ENCODE assay signal across 11 cellular contexts in genomic region chr2:128736046-128736688, GRCh38.
DNase-seq lines count a peak whose midpoint lies in the region; ATAC-seq and TF ChIP-seq lines count a peak whose summit lies in the region.
"Had no signal": no experiment of that assay in that cellular context is flagged by ENCODE, and none has a peak within 500 bp of the region (broad histone marks: within the 10 kb centered on the region; RNA-seq: fewer than 3 reads in every experiment).

No MANE protein-coding gene starts in this region.

- 0 out of 2 replicates have a peak, but pooled peaks cover 5% of the 10 kb centered on the region for H3K9me2 ChIP-seq in GM23338 (ENCODE audit: insufficient read depth)

- H3K36me3 ChIP-seq in GM23338 (ENCODE audit: insufficient read depth): no peaks in the 10 kb centered on the region
- H3K36me3 ChIP-seq: spleen had no signal

- H3K4me2 ChIP-seq in GM23338: no peak overlapping the region

- H3K27me3 Mint-ChIP-seq in GM23338 (ENCODE audit: insufficient read depth, low read depth, poor library complexity) (peaks cover 6% of the 10 kb centered on the region), immature natural killer cell (ENCODE audit: low read depth in 3 of 3) (peaks cover 4 to 10% (median 4%) of the 10 kb centered on the region in 3 donors)
- H3K27me3 Mint-ChIP-seq in activated T-helper 17 cell treated with anti-CD3 and anti-CD28 coated beads, Interleukin-2, amount 50 U/mL, for 72 hours: peaks cover 7% of the 10 kb centered on the region
- H3K27me3 Mint-ChIP-seq in stimulated activated memory B cell treated with anti-CD40 and anti-IgM and Interleukin-4, amounts not matched to agents 10 μg/mL and 1 μg/mL and 100 μg/mL, for 72 hours: peaks cover 14% of the 10 kb centered on the region

- H3K27ac Mint-ChIP-seq in GM23338 (no peak overlapping the region), immature natural killer cell (no peak overlapping the region)
- no peak overlapping the region for H3K27ac Mint-ChIP-seq in activated T-helper 17 cell treated with anti-CD3 and anti-CD28 coated beads, Interleukin-2, amount 50 U/mL, for 72 hours
- peak overlapping the region; percentile 66 for H3K27ac Mint-ChIP-seq in stimulated activated memory B cell treated with anti-CD40 and anti-IgM and Interleukin-4, amounts not matched to agents 10 μg/mL and 1 μg/mL and 100 μg/mL, for 72 hours
- H3K27ac Mint-ChIP-seq: activated naive CD8-positive, alpha-beta T cell; effector memory CD8-positive, alpha-beta T cell had no signal

- no peaks in the 10 kb centered on the region for H3K79me2 ChIP-seq in GM23338 (replicated peaks; ENCODE audit: insufficient read depth)

- H3K27ac ChIP-seq in GM23338 (ENCODE audit: low read depth): no peak overlapping the region

- H3K36me3 Mint-ChIP-seq in GM23338 (ENCODE audit: low read depth): no peaks in the 10 kb centered on the region; the same call in 2 of the 3 replicates
- no peaks in the 10 kb centered on the region for H3K36me3 Mint-ChIP-seq in activated T-helper 17 cell treated with anti-CD3 and anti-CD28 coated beads, Interleukin-2, amount 50 U/mL, for 72 hours (ENCODE audit: low read depth)
- H3K36me3 Mint-ChIP-seq in immature natural killer cell: no peaks in the 10 kb centered on the region
- H3K36me3 Mint-ChIP-seq in stimulated activated memory B cell treated with anti-CD40 and anti-IgM and Interleukin-4, amounts not matched to agents 10 μg/mL and 1 μg/mL and 100 μg/mL, for 72 hours: no peaks in the 10 kb centered on the region
- H3K36me3 Mint-ChIP-seq: activated naive CD8-positive, alpha-beta T cell had no signal

- POLR2A ChIA-PET in GM10248 (lab: Yijun Ruan, JAX): no interaction called here

- no peak for TF ChIP-seq CTCF in GM23338 (conservative IDR thresholded peaks at IDR 0.05; ENCODE audit: low read depth in 2 of 2)
- TF ChIP-seq CTCF in GM10248 (IDR thresholded peaks at IDR 0.05; ENCODE audit: control extremely low read depth, extremely low read depth, low read depth, missing control alignments): no peak

- peaks cover 4% of the 10 kb centered on the region; the same call in 1 of the 3 replicates for H3K4me1 Mint-ChIP-seq in GM23338
- H3K4me1 Mint-ChIP-seq in activated T-helper 17 cell treated with anti-CD3 and anti-CD28 coated beads, Interleukin-2, amount 50 U/mL, for 72 hours: no peaks in the 10 kb centered on the region
- H3K4me1 Mint-ChIP-seq in immature natural killer cell: peaks cover 11 to 12% of the 10 kb centered on the region in 2 donors
- H3K4me1 Mint-ChIP-seq in stimulated activated memory B cell treated with anti-CD40 and anti-IgM and Interleukin-4, amounts not matched to agents 10 μg/mL and 1 μg/mL and 100 μg/mL, for 72 hours: peaks cover 21% of the 10 kb centered on the region

- H4K20me1 ChIP-seq in GM23338 (replicated peaks; ENCODE audit: insufficient read depth): no peaks in the 10 kb centered on the region

- H3F3A ChIP-seq in GM23338 (replicated peaks; ENCODE audit: low read depth): no peaks in the 10 kb centered on the region

- DNase-seq in GM23338 (ENCODE audit: low spot score) (no peak), immature natural killer cell (no peak), NOMO-1 treated with DMSO at 0.1 percent for 48 hours (lab: John Stamatoyannopoulos, UW; ENCODE audit: unreplicated experiment) (no peak), NCI-H1048 (lab: John Stamatoyannopoulos, UW) (no peak), HuH-7.5 (ENCODE audit: low spot score) (no peak), GM10248 (ENCODE audit: extremely low spot score) (no peak)

- H3K9me3 Mint-ChIP-seq in GM23338 (no peaks in the 10 kb centered on the region; the same call in 2 of the 3 replicates), immature natural killer cell (no peaks in the 10 kb centered on the region)
- H3K9me3 Mint-ChIP-seq in activated T-helper 17 cell treated with anti-CD3 and anti-CD28 coated beads, Interleukin-2, amount 50 U/mL, for 72 hours: no peaks in the 10 kb centered on the region
- no peaks in the 10 kb centered on the region for H3K9me3 Mint-ChIP-seq in stimulated activated memory B cell treated with anti-CD40 and anti-IgM and Interleukin-4, amounts not matched to agents 10 μg/mL and 1 μg/mL and 100 μg/mL, for 72 hours
- H3K9me3 Mint-ChIP-seq: effector memory CD8-positive, alpha-beta T cell had no signal

- H3K4me3 Mint-ChIP-seq in GM23338 (peak overlapping the region; percentile 76; the same call in 2 of the 3 replicates), immature natural killer cell (peak overlapping the region; percentile 45 to 80 (median 63))
- peak overlapping the region; percentile 36 for H3K4me3 Mint-ChIP-seq in activated T-helper 17 cell treated with anti-CD3 and anti-CD28 coated beads, Interleukin-2, amount 50 U/mL, for 72 hours
- peak overlapping the region; percentile 82 for H3K4me3 Mint-ChIP-seq in stimulated activated memory B cell treated with anti-CD40 and anti-IgM and Interleukin-4, amounts not matched to agents 10 μg/mL and 1 μg/mL and 100 μg/mL, for 72 hours

- CTCF ChIA-PET in GM10248 (lab: Yijun Ruan, JAX): interaction anchor here (0.6 to 2.4 kb wide), 21 partner anchors 9 to 656 kb away, joined by 3 to 18 read pairs (median 4); no protein-coding TSS in a partner anchor

- peak overlapping the region; percentile 56; the same call in 1 of the 2 replicates for H2AFZ ChIP-seq in GM23338

- H3K4me1 ChIP-seq in GM23338 (ENCODE audit: insufficient read depth): no peaks in the 10 kb centered on the region; the same call in 1 of the 2 replicates

- ATAC-seq in GM23338: no peak
- ATAC-seq in activated T-helper 17 cell treated with anti-CD3 and anti-CD28 coated beads, Interleukin-2, amount 50 U/mL, for 72 hours (replicated peaks): no peak
- ATAC-seq in stimulated activated memory B cell treated with anti-CD40 and anti-IgM and Interleukin-4, amounts not matched to agents 10 μg/mL and 1 μg/mL and 100 μg/mL, for 72 hours: no peak

- peaks cover 9% of the 10 kb centered on the region for H3K27me3 ChIP-seq in GM23338 (ENCODE audit: insufficient read depth)

- H3K4me3 ChIP-seq in GM23338: peak overlapping the region; percentile 56; the same call in 1 of the 2 replicates

TF ChIP-seq in GM23338, 12 proteins besides CTCF, POLR2A, EP300 and RAD21 (continues in another document):
- TF ChIP-seq, protein P1, sequence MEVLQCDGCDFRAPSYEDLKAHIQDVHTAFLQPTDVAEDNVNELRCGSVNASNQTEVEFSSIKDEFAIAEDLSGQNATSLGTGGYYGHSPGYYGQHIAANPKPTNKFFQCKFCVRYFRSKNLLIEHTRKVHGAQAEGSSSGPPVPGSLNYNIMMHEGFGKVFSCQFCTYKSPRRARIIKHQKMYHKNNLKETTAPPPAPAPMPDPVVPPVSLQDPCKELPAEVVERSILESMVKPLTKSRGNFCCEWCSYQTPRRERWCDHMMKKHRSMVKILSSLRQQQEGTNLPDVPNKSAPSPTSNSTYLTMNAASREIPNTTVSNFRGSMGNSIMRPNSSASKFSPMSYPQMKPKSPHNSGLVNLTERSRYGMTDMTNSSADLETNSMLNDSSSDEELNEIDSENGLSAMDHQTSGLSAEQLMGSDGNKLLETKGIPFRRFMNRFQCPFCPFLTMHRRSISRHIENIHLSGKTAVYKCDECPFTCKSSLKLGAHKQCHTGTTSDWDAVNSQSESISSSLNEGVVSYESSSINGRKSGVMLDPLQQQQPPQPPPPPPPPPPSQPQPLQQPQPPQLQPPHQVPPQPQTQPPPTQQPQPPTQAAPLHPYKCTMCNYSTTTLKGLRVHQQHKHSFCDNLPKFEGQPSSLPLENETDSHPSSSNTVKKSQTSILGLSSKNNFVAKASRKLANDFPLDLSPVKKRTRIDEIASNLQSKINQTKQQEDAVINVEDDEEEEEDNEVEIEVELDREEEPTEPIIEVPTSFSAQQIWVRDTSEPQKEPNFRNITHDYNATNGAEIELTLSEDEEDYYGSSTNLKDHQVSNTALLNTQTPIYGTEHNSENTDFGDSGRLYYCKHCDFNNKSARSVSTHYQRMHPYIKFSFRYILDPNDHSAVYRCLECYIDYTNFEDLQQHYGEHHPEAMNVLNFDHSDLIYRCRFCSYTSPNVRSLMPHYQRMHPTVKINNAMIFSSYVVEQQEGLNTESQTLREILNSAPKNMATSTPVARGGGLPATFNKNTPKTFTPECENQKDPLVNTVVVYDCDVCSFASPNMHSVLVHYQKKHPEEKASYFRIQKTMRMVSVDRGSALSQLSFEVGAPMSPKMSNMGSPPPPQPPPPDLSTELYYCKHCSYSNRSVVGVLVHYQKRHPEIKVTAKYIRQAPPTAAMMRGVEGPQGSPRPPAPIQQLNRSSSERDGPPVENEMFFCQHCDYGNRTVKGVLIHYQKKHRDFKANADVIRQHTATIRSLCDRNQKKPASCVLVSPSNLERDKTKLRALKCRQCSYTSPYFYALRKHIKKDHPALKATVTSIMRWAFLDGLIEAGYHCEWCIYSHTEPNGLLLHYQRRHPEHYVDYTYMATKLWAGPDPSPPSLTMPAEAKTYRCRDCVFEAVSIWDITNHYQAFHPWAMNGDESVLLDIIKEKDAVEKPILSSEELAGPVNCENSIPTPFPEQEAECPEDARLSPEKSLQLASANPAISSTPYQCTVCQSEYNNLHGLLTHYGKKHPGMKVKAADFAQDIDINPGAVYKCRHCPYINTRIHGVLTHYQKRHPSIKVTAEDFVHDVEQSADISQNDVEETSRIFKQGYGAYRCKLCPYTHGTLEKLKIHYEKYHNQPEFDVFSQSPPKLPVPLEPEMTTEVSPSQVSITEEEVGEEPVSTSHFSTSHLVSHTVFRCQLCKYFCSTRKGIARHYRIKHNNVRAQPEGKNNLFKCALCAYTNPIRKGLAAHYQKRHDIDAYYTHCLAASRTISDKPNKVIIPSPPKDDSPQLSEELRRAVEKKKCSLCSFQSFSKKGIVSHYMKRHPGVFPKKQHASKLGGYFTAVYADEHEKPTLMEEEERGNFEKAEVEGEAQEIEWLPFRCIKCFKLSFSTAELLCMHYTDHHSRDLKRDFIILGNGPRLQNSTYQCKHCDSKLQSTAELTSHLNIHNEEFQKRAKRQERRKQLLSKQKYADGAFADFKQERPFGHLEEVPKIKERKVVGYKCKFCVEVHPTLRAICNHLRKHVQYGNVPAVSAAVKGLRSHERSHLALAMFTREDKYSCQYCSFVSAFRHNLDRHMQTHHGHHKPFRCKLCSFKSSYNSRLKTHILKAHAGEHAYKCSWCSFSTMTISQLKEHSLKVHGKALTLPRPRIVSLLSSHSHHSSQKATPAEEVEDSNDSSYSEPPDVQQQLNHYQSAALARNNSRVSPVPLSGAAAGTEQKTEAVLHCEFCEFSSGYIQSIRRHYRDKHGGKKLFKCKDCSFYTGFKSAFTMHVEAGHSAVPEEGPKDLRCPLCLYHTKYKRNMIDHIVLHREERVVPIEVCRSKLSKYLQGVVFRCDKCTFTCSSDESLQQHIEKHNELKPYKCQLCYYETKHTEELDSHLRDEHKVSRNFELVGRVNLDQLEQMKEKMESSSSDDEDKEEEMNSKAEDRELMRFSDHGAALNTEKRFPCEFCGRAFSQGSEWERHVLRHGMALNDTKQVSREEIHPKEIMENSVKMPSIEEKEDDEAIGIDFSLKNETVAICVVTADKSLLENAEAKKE (CRISPR knock-in tag; IDR thresholded peaks at IDR 0.05): no peak
